8 cellular contexts compared by ENCODE assay signal in the genomic region with DNA sequence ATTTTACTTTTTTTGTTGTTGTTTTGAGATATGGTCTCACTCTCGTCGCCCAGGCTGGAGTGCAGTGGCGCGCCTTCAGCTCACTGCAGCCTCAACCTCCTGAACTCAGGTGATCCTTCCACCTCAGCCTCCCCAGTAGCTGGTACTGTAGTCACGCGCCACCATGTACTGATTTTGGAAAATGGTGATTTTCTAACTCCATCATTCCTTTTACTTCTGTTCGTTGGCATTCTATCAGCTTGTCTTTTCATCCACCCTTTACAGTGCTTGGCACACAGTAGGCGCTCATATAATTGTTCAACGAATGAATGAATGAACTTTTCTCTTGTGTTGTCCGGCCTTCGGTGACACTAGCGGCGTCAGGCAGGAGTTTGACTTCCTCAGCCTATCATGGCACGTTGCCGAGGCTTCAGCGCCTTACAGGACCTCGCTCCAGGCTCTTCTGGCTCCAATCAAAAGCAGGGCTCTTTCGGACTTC. TPM values are rescaled to one million over a fixed set of nuclear protein-coding genes. Genes with fewer than 3 reads are reported as not detected.
DNase-seq lines count a peak whose midpoint lies in the region; ATAC-seq and TF ChIP-seq lines count a peak whose summit lies in the region.

No MANE protein-coding gene starts in this region.

- intact Hi-C loops in esophagus squamous epithelium (cut with DNase I) (no loop called here), psoas muscle (cut with DNase I) (loop anchor here in 1 of 2 donors (2.0 kb wide), 1 partner anchor 19 kb away; the partner anchor contains the start of gene MOB1A)

- no peaks in the 10 kb centered on the region for H3K9me3 ChIP-seq in SJSA1 (replicated peaks)
- H3K9me3 ChIP-seq in esophagus squamous epithelium: no peaks in the 10 kb centered on the region
- no peaks in the 10 kb centered on the region for H3K9me3 ChIP-seq in psoas muscle

- no peak for ATAC-seq in psoas muscle

- 40 to 80% methylated on average over 8 to 18 of the region's 18 CpGs for WGBS in esophagus squamous epithelium, 2 donors
- 37 to 42% (median 39%) methylated on average over 17 to 18 of the region's 18 CpGs for WGBS in psoas muscle, 3 donors

- peaks cover 14% of the 10 kb centered on the region for H3K4me1 ChIP-seq in SJSA1 (replicated peaks)
- peaks cover 0 to 50% (median 37%) of the 10 kb centered on the region in 3 donors for H3K4me1 ChIP-seq in esophagus squamous epithelium
- peaks cover 29% of the 10 kb centered on the region for H3K4me1 ChIP-seq in psoas muscle

- DNase-seq in GM12865 (ENCODE audit: low read depth) (no peak), SJSA1 (ENCODE audit: low read depth in 1 of 2, low spot score in 2 of 2) (no peak), esophagus squamous epithelium (lab: John Stamatoyannopoulos, UW) (no peak), psoas muscle (no peak), COLO829 (ENCODE audit: low spot score) (no peak), occipital lobe (lab: John Stamatoyannopoulos, UW) (no peak), inferior parietal cortex (ENCODE audit: extremely low spot score) (no peak)
- no peak for DNase-seq in stimulated activated CD4-positive, alpha-beta T cell treated with anti-CD3 and anti-CD28 coated beads, Interleukin-2, amount 100 ng/mL, for 24 hours

- no peak for TF ChIP-seq POLR2A in esophagus squamous epithelium (IDR thresholded peaks at IDR 0.05)

- H3K4me3 ChIP-seq in GM12865 (ENCODE audit: low read depth, low read length) (peak overlapping the region; percentile 97), SJSA1 (peak overlapping the region; percentile 65), esophagus squamous epithelium (peak overlapping the region; percentile 77 to 91 (median 85)), psoas muscle (peak overlapping the region; percentile 79)

- peaks cover 4% of the 10 kb centered on the region for H3K36me3 ChIP-seq in SJSA1
- no peaks in the 10 kb centered on the region for H3K36me3 ChIP-seq in esophagus squamous epithelium
- no peaks in the 10 kb centered on the region for H3K36me3 ChIP-seq in psoas muscle (ENCODE audit: insufficient read depth in 1 of 2, low read depth in 1 of 2)

- H3K27me3 ChIP-seq in SJSA1 (replicated peaks) (no peaks in the 10 kb centered on the region), esophagus squamous epithelium (no peaks in the 10 kb centered on the region), psoas muscle (ENCODE audit: insufficient read depth in 3 of 3, low read length in 2 of 3) (no peaks in the 10 kb centered on the region)

- no peak for TF ChIP-seq CTCF in GM12865 (IDR thresholded peaks at IDR 0.05; ENCODE audit: insufficient read depth, low read depth, low read length, missing control alignments)
- TF ChIP-seq CTCF in esophagus squamous epithelium (IDR thresholded peaks at IDR 0.05): no peak
- no peak for TF ChIP-seq CTCF in psoas muscle (IDR thresholded peaks at IDR 0.05)

- H3K27ac ChIP-seq in SJSA1: no peak overlapping the region
- H3K27ac ChIP-seq in esophagus squamous epithelium: peak overlapping the region; percentile 92 to 98 (median 94)
- peak overlapping the region; percentile 91 for H3K27ac ChIP-seq in psoas muscle

RNA-seq across cellular contexts. Expression of gene MTHFD2, which starts 0.4 kb away (rescaled TPM):
- total RNA-seq in SJSA1 (2014; rRNA removed; shearing (Covaris generic)): 118 and 125 TPM in 2 replicates
- total RNA-seq in esophagus squamous epithelium (10 to 100 TPM; 19.1 to 55.4 (median 39.0) TPM), psoas muscle (10 to 100 TPM; 16.6 to 76.2 (median 61.2) TPM), occipital lobe (37.0 TPM)
- 100 to 1,000 TPM in 1 of 3 donors, 10 to 100 TPM in 2; 52.1 to 112 (median 60.4) TPM for polyA plus RNA-seq in psoas muscle

RNA-seq across cellular contexts. Expression of gene MOB1A, which starts 19.3 kb away (rescaled TPM):
- 192 and 219 TPM in 2 replicates for total RNA-seq in SJSA1 (2014; rRNA removed; shearing (Covaris generic))
- total RNA-seq in esophagus squamous epithelium: 100 to 1,000 TPM in 3 of 4 donors, 10 to 100 TPM in 1; 87.9 to 125 (median 102) TPM
- total RNA-seq in psoas muscle: 10 to 100 TPM; 28.0 to 44.3 (median 28.9) TPM
- 10 to 100 TPM; 13.6 to 71.2 (median 24.8) TPM for polyA plus RNA-seq in psoas muscle
- total RNA-seq in occipital lobe: 52.6 TPM

RNA-seq across cellular contexts. Expression of gene BOLA3, which starts 50.3 kb away (rescaled TPM):
- 130 and 179 TPM in 2 replicates for total RNA-seq in SJSA1 (2014; rRNA removed; shearing (Covaris generic))
- 10 to 100 TPM; 27.1 to 69.3 (median 40.8) TPM for total RNA-seq in esophagus squamous epithelium
- total RNA-seq in psoas muscle: 10 to 100 TPM; 47.7 to 65.9 (median 54.3) TPM
- 100 to 1,000 TPM in 2 of 3 donors, 10 to 100 TPM in 1; 99.6 to 117 (median 103) TPM for polyA plus RNA-seq in psoas muscle
- 24.5 TPM for total RNA-seq in occipital lobe
